Comparison of ENCODE assay signal across 9 cellular contexts in genomic region chr3:901953-902778, GRCh38.
DNase-seq lines count a peak whose midpoint lies in the region; ATAC-seq and TF ChIP-seq lines count a peak whose summit lies in the region.
"Had no signal": no experiment of that assay in that cellular context is flagged by ENCODE, and none has a peak within 500 bp of the region (broad histone marks: within the 10 kb centered on the region; RNA-seq: fewer than 3 reads in every experiment).

No MANE protein-coding gene starts in this region.

- no peak overlapping the region for H2BK20ac ChIP-seq in IMR-90 (ENCODE audit: low read depth, low read length)

- peak; percentile 28; the same call in 1 of the 2 replicates for TF ChIP-seq RAD21 in IMR-90 (IDR thresholded peaks at IDR 0.05; ENCODE audit: low read length)

- dilution Hi-C loops in IMR-90 (cut with HindIII; ENCODE audit: low sequenced_read_pairs, unreplicated experiment): no loop called here

- H3K9me1 ChIP-seq in IMR-90 (ENCODE audit: insufficient read depth, low read length): no peaks in the 10 kb centered on the region

- H4K8ac ChIP-seq in IMR-90 (ENCODE audit: low read depth in 2 of 2, low read length in 2 of 2): no peak overlapping the region

- in situ Hi-C loops in IMR-90 (cut with MboI; ENCODE audit: low sequenced_read_pairs): no loop called here

- CTCF ChIA-PET in Calu3 (lab: Charles Lee): no interaction called here
- CTCF ChIA-PET in IMR-90 (lab: Yijun Ruan, JAX): no interaction called here

- H4K20me1 ChIP-seq in IMR-90 (ENCODE audit: insufficient read depth, low read length): no peaks in the 10 kb centered on the region

- POLR2A ChIA-PET in IMR-90 (lab: Charles Lee; ENCODE audit: unreplicated experiment): no interaction called here

- H2AK9ac ChIP-seq in IMR-90 (replicated peaks; ENCODE audit: low read depth, low read length, poor library complexity): no peak overlapping the region

- H3K27me3 Mint-ChIP-seq in Calu3 (ENCODE audit: unreplicated experiment): no peaks in the 10 kb centered on the region
- H3K27me3 Mint-ChIP-seq in endodermal cell (ENCODE audit: insufficient read depth): no peaks in the 10 kb centered on the region
- no peaks in the 10 kb centered on the region for H3K27me3 Mint-ChIP-seq in activated naive CD8-positive, alpha-beta T cell treated with anti-CD3 and anti-CD28 coated beads for 36 hours
- H3K27me3 Mint-ChIP-seq: stimulated activated naive B cell treated with anti-CD40 and anti-IgM and Interleukin-4, amounts not matched to agents 10 μg/mL and 1 μg/mL and 100 μg/mL, for 72 hours had no signal

- no peaks in the 10 kb centered on the region for H3K36me3 ChIP-seq in IMR-90 (ENCODE audit: control insufficient read depth, insufficient read depth, low read length)
- H3K36me3 ChIP-seq in endodermal cell (ENCODE audit: control insufficient read depth, insufficient read depth, low read length): no peaks in the 10 kb centered on the region

- DNase-seq in Calu3: no peak
- DNase-seq in IMR-90: no peak
- DNase-seq in endodermal cell: no peak
- DNase-seq in activated CD8-positive, alpha-beta memory T cell treated with anti-CD3 and anti-CD28 coated beads, Interleukin-2, amount 50 U/mL, for 4 hours: no peak
- no peak for DNase-seq in activated naive CD8-positive, alpha-beta T cell treated with anti-CD3 and anti-CD28 coated beads for 36 hours
- no peak for DNase-seq in left ventricle myocardium superior
- DNase-seq: stimulated activated naive B cell treated with anti-CD40 and anti-IgM and Interleukin-4, amounts not matched to agents 10 μg/mL and 1 μg/mL and 100 μg/mL, for 72 hours had no signal

- no peak overlapping the region for H3K4me3 Mint-ChIP-seq in Calu3 (ENCODE audit: low read depth, unreplicated experiment)
- no peak overlapping the region for H3K4me3 Mint-ChIP-seq in endodermal cell
- no peak overlapping the region for H3K4me3 Mint-ChIP-seq in activated naive CD8-positive, alpha-beta T cell treated with anti-CD3 and anti-CD28 coated beads for 36 hours
- H3K4me3 Mint-ChIP-seq: stimulated activated naive B cell treated with anti-CD40 and anti-IgM and Interleukin-4, amounts not matched to agents 10 μg/mL and 1 μg/mL and 100 μg/mL, for 72 hours had no signal

- H2BK120ac ChIP-seq in IMR-90 (ENCODE audit: low read depth, low read length): no peak overlapping the region

- no peaks in the 10 kb centered on the region for H3K4me1 ChIP-seq in IMR-90 (ENCODE audit: control insufficient read depth, insufficient read depth, low read length)
- H3K4me1 ChIP-seq in endodermal cell (ENCODE audit: control insufficient read depth, insufficient read depth, low read length): no peaks in the 10 kb centered on the region

- H2BK15ac ChIP-seq in IMR-90 (ENCODE audit: low read depth, low read length): no peak overlapping the region

- no peak overlapping the region for H3K4ac ChIP-seq in IMR-90 (ENCODE audit: low read depth, low read length)

- peaks cover 2% of the 10 kb centered on the region for H3K9me3 Mint-ChIP-seq in Calu3 (ENCODE audit: low read depth, unreplicated experiment)
- H3K9me3 Mint-ChIP-seq in endodermal cell: peaks cover 37% of the 10 kb centered on the region
- H3K9me3 Mint-ChIP-seq in activated naive CD8-positive, alpha-beta T cell treated with anti-CD3 and anti-CD28 coated beads for 36 hours: peaks cover 21% of the 10 kb centered on the region

- H3K9ac ChIP-seq in IMR-90 (ENCODE audit: low read depth, low read length) (no peak overlapping the region), endodermal cell (ENCODE audit: extremely low read depth, low read length, poor library complexity, severe bottlenecking) (no peak overlapping the region)

- no CpG with 5 or more reads among the region's 2 CpGs for WGBS in IMR-90 (ENCODE audit: extremely low coverage in 2 of 2, insufficient read length in 1 of 2), 2 experiments
- WGBS in endodermal cell (ENCODE audit: insufficient coverage in 1 of 2, insufficient read length in 1 of 2), 2 experiments: 14% methylated on average over 1 of the region's 2 CpGs; no CpG with 5 or more reads in 1 of the 2 experiments

- no peak overlapping the region for H2AFZ ChIP-seq in IMR-90 (replicated peaks; ENCODE audit: low read length, poor library complexity)

- no peak for TF ChIP-seq POLR2A in IMR-90 (IDR thresholded peaks at IDR 0.05; ENCODE audit: low read depth, low read length)

- intact Hi-C loops in Calu3 (cut with micrococcal nuclease; ENCODE audit: unreplicated experiment) (loop anchor here (2.0 to 5.0 kb wide), 2 partner anchors 155 to 269 kb away; no protein-coding TSS in a partner anchor), IMR-90 (cut with micrococcal nuclease) (no loop called here), left ventricle myocardium superior (cut with micrococcal nuclease) (no loop called here)

- TF ChIP-seq CTCF in Calu3 (IDR thresholded peaks at IDR 0.05; ENCODE audit: unreplicated experiment): peak; percentile 24
- TF ChIP-seq CTCF in IMR-90 (conservative IDR thresholded peaks at IDR 0.05; ENCODE audit: low read depth, low read length): peak; percentile 41
- TF ChIP-seq CTCF in endodermal cell (conservative IDR thresholded peaks at IDR 0.05): peak; percentile 86

- no peak overlapping the region for H3K18ac ChIP-seq in IMR-90 (ENCODE audit: low read depth, low read length)

- H2AK5ac ChIP-seq in IMR-90 (ENCODE audit: low read depth, low read length): no peak overlapping the region

- no peaks in the 10 kb centered on the region for H3K27me3 ChIP-seq in IMR-90 (ENCODE audit: control insufficient read depth, insufficient read depth, low read length)
- no peaks in the 10 kb centered on the region for H3K27me3 ChIP-seq in endodermal cell (ENCODE audit: control insufficient read depth, insufficient read depth, low read length, poor library complexity, severe bottlenecking)

- no peak overlapping the region for H3K23ac ChIP-seq in IMR-90 (ENCODE audit: low read depth, low read length)

- ATAC-seq in GM21367 (IDR thresholded peaks at IDR 0.05; ENCODE audit: unreplicated experiment): peak; percentile 80
- 0 out of 2 replicates have a peak, but pooled peaks have one; percentile 32 for ATAC-seq in IMR-90 (ENCODE audit: low read depth)
- ATAC-seq in HG02870 (IDR thresholded peaks at IDR 0.05; ENCODE audit: unreplicated experiment): no peak
- ATAC-seq in left ventricle myocardium superior: no peak

- BruUV-seq in Calu3 (replicated peaks; lab: Mats Ljungman, UMichigan) (no TSS peak), IMR-90 (replicated peaks; lab: Mats Ljungman, UMichigan) (no TSS peak)

- H3K4me2 ChIP-seq in IMR-90 (ENCODE audit: low read depth, low read length): no peak overlapping the region

- H2BK5ac ChIP-seq in IMR-90 (ENCODE audit: low read depth, low read length, poor library complexity, severe bottlenecking): no peak overlapping the region

- H3K27ac ChIP-seq in IMR-90 (ENCODE audit: insufficient read depth, low read length) (no peak overlapping the region), endodermal cell (ENCODE audit: low read depth, low read length) (no peak overlapping the region)

- H3K56ac ChIP-seq in IMR-90 (ENCODE audit: extremely low read depth, insufficient read depth, low read length): no peak overlapping the region

- no peaks in the 10 kb centered on the region for H3K36me3 Mint-ChIP-seq in Calu3 (ENCODE audit: insufficient read depth, unreplicated experiment)
- peaks cover 3% of the 10 kb centered on the region for H3K36me3 Mint-ChIP-seq in endodermal cell (ENCODE audit: low read depth)
- H3K36me3 Mint-ChIP-seq in activated naive CD8-positive, alpha-beta T cell treated with anti-CD3 and anti-CD28 coated beads for 36 hours: no peaks in the 10 kb centered on the region
- H3K36me3 Mint-ChIP-seq: stimulated activated naive B cell treated with anti-CD40 and anti-IgM and Interleukin-4, amounts not matched to agents 10 μg/mL and 1 μg/mL and 100 μg/mL, for 72 hours had no signal

- H4K5ac ChIP-seq in IMR-90 (ENCODE audit: low read depth, low read length): no peak overlapping the region

- no peak overlapping the region for H4K91ac ChIP-seq in IMR-90 (ENCODE audit: insufficient read depth, low read depth, low read length)

- H3K4me1 Mint-ChIP-seq in Calu3 (ENCODE audit: low read depth, unreplicated experiment) (no peaks in the 10 kb centered on the region), endodermal cell (no peaks in the 10 kb centered on the region)
- H3K4me1 Mint-ChIP-seq in activated naive CD8-positive, alpha-beta T cell treated with anti-CD3 and anti-CD28 coated beads for 36 hours: no peaks in the 10 kb centered on the region
- H3K4me1 Mint-ChIP-seq: stimulated activated naive B cell treated with anti-CD40 and anti-IgM and Interleukin-4, amounts not matched to agents 10 μg/mL and 1 μg/mL and 100 μg/mL, for 72 hours had no signal

- H3K4me3 ChIP-seq in IMR-90 (ENCODE audit: insufficient read depth, low read depth, low read length): no peak overlapping the region
- H3K4me3 ChIP-seq in endodermal cell (ENCODE audit: low read length): no peak overlapping the region

- H3K9me3 ChIP-seq in IMR-90 (ENCODE audit: control insufficient read depth, insufficient read depth, low read length) (no peaks in the 10 kb centered on the region; the same call in 1 of the 2 replicates), endodermal cell (ENCODE audit: control insufficient read depth, low read length) (peaks cover 47% of the 10 kb centered on the region)

- no peak overlapping the region for H3K27ac Mint-ChIP-seq in Calu3 (ENCODE audit: unreplicated experiment)
- H3K27ac Mint-ChIP-seq in endodermal cell: no peak overlapping the region
- H3K27ac Mint-ChIP-seq in activated naive CD8-positive, alpha-beta T cell treated with anti-CD3 and anti-CD28 coated beads for 36 hours: no peak overlapping the region
- H3K27ac Mint-ChIP-seq: stimulated activated naive B cell treated with anti-CD40 and anti-IgM and Interleukin-4, amounts not matched to agents 10 μg/mL and 1 μg/mL and 100 μg/mL, for 72 hours had no signal

- H3K14ac ChIP-seq in IMR-90 (replicated peaks; ENCODE audit: low read depth, low read length): no peak overlapping the region

- H3K79me1 ChIP-seq in IMR-90 (ENCODE audit: low read depth in 1 of 2, low read length in 2 of 2): no peaks in the 10 kb centered on the region

TF ChIP-seq in IMR-90, 13 proteins besides CTCF, POLR2A, EP300 and RAD21:
- no peak for TF ChIP-seq MXI1 (IDR thresholded peaks at IDR 0.05; ENCODE audit: borderline replicate concordance, low read depth, low read length)
- TF ChIP-seq SMC3 (IDR thresholded peaks at IDR 0.05; ENCODE audit: low read depth, low read length): peak; percentile 23; the same call in 1 of the 2 replicates
- TF ChIP-seq RCOR1 (IDR thresholded peaks at IDR 0.05; ENCODE audit: insufficient replicate concordance, low read length): no peak
- no peak for TF ChIP-seq RFX5 (IDR thresholded peaks at IDR 0.05; ENCODE audit: low read depth, low read length)
- no peak for TF ChIP-seq MAFK (IDR thresholded peaks at IDR 0.05; ENCODE audit: low read depth, low read length)
- no peak for TF ChIP-seq NFE2L2 (IDR thresholded peaks at IDR 0.05; ENCODE audit: low read depth, low read length)
TF ChIP-seq in IMR-90: peak in this region for 1.

Comparison
In these comparisons a context has a peak if more than half of its experiments do, and no peak if none do; other contexts are left out.
1. CTCF ChIP-seq: peak in every context shown above with its lines; median percentile 86 in endodermal cell; 41 in IMR-90; 24 in Calu3.
2. ATAC-seq: peak in GM21367 (single experiment) and IMR-90 (single experiment); none in HG02870 (single experiment) and left ventricle myocardium superior (single experiment).